14 cellular contexts compared by ENCODE assay signal in the genomic region with DNA sequence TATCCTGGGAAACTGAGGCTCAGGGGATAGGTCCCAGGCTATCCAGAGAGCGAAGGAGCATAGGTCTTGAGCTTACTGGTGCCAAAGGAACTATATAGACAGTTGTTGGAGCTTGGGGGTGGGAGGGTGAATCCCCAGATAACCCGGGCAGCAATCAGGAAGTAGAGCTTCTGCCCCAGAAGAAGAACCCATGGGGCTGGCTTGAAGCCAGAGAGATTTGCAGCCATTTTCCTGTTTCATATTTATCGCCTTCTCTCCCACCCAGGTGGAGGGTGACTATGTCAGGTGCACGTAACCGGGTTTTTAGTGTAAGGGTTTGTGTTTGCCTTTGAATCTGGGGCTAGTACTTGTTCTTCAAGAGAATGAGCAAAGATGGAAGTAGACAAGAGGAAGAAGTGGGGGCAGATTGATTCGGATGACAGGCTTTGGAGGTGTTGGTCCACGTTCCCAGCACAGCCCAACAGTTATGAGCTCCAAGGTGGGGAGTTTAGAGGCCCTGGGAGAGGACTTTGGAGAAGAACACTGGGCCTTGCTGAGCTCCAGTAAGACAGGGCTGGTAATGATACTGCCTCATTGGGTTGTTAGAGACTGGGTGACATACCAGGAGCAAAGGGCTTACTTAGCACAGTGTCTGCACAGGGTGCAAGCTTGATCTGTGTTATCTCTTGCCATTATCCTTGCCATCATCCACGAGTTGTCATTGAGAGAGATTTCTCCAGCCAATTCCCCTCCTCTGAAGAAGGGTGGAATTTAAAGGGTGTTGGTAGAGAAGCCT.
DNase-seq lines count a peak whose midpoint lies in the region; ATAC-seq and TF ChIP-seq lines count a peak whose summit lies in the region.
"Had no signal": no experiment of that assay in that cellular context is flagged by ENCODE, and none has a peak within 500 bp of the region (broad histone marks: within the 10 kb centered on the region; RNA-seq: fewer than 3 reads in every experiment).

No MANE protein-coding gene starts in this region.

- H3K9ac ChIP-seq in SK-N-SH: no peak overlapping the region

- no peaks in the 10 kb centered on the region for H3K9me2 ChIP-seq in SK-N-SH
- no peaks in the 10 kb centered on the region for H3K9me2 ChIP-seq in hepatocyte (replicated peaks; ENCODE audit: insufficient read depth)

- no peaks in the 10 kb centered on the region for H3K27me3 ChIP-seq in SK-N-SH (ENCODE audit: insufficient read depth)
- no peaks in the 10 kb centered on the region for H3K27me3 ChIP-seq in tibial artery
- H3K27me3 ChIP-seq in hepatocyte: no peaks in the 10 kb centered on the region
- H3K27me3 ChIP-seq: brain microvascular endothelial cell had no signal

- H3F3A ChIP-seq in SK-N-SH (replicated peaks; ENCODE audit: insufficient read depth): peaks cover 7% of the 10 kb centered on the region

- H3K36me3 ChIP-seq in SK-N-SH (replicated peaks in 1 of 2; ENCODE audit: control insufficient read depth in 1 of 2, insufficient read depth in 2 of 2, low read length in 1 of 2) (no peaks in the 10 kb centered on the region), KOPT-K1 (ENCODE audit: insufficient read depth, low read length) (peaks cover 63% of the 10 kb centered on the region), tibial artery (no peaks in the 10 kb centered on the region), hepatocyte (replicated peaks; ENCODE audit: insufficient read depth, low read depth) (no peaks in the 10 kb centered on the region)
- H3K36me3 ChIP-seq: brain microvascular endothelial cell had no signal

- H3K9me3 ChIP-seq in SK-N-SH: no peaks in the 10 kb centered on the region
- H3K9me3 ChIP-seq in KOPT-K1 (ENCODE audit: insufficient read depth, low read length, poor library complexity, severe bottlenecking): peaks cover 12% of the 10 kb centered on the region
- peaks cover 0 to 5% (median 0%) of the 10 kb centered on the region in 3 donors for H3K9me3 ChIP-seq in tibial artery
- H3K9me3 ChIP-seq in hepatocyte (ENCODE audit: low read depth): no peaks in the 10 kb centered on the region

- peak; percentile 15; the same call in 1 of the 2 replicates for TF ChIP-seq RAD21 in SK-N-SH (IDR thresholded peaks at IDR 0.05; ENCODE audit: low read length)

- H4K20me1 ChIP-seq in SK-N-SH (ENCODE audit: insufficient read depth) (no peaks in the 10 kb centered on the region), hepatocyte (ENCODE audit: insufficient read depth, poor library complexity, severe bottlenecking) (no peaks in the 10 kb centered on the region)

- peak overlapping the region; percentile 48 to 99; a peak in 3 of 4 replicates for H3K27ac ChIP-seq in SK-N-SH (ENCODE audit: low read depth in 2 of 2, low read length in 1 of 2)
- peak overlapping the region; percentile 97 for H3K27ac ChIP-seq in KOPT-K1 (ENCODE audit: low read depth, low read length, poor library complexity, severe bottlenecking)
- no peak overlapping the region for H3K27ac ChIP-seq in tibial artery
- H3K27ac ChIP-seq in hepatocyte: no peak overlapping the region
- H3K27ac ChIP-seq: A549, brain microvascular endothelial cell had no signal

- H3K79me2 ChIP-seq in SK-N-SH (ENCODE audit: insufficient read depth) (0 out of 2 replicates have a peak, but pooled peaks cover 3% of the 10 kb centered on the region), hepatocyte (no peaks in the 10 kb centered on the region)

- TF ChIP-seq EP300 in SK-N-SH (IDR thresholded peaks at IDR 0.05; ENCODE audit: borderline replicate concordance in 1 of 2, low read depth in 1 of 2, low read length in 1 of 2): no peak

- no peak overlapping the region for H3K4me3 ChIP-seq in SK-N-SH (ENCODE audit: low read depth in 2 of 2, low read length in 1 of 2)
- H3K4me3 ChIP-seq in tibial artery: no peak overlapping the region
- no peak overlapping the region for H3K4me3 ChIP-seq in hepatocyte
- H3K4me3 ChIP-seq: A549, K562 had no signal

- H3K4me2 ChIP-seq in SK-N-SH (no peak overlapping the region), hepatocyte (no peak overlapping the region)
- H3K4me2 ChIP-seq: A549 had no signal

- no peak for TF ChIP-seq CTCF in SK-N-SH (IDR thresholded peaks at IDR 0.05)
- no peak for TF ChIP-seq CTCF in tibial artery (IDR thresholded peaks at IDR 0.05)
- no peak for TF ChIP-seq CTCF in hepatocyte (IDR thresholded peaks at IDR 0.05; ENCODE audit: poor library complexity)

- POLR2A ChIA-PET in SK-N-SH (lab: Yijun Ruan, JAX): interaction anchor here (0.6 to 5.5 kb wide), 10 partner anchors 14 to 387 kb away, joined by 3 to 54 read pairs (median 14); no protein-coding TSS in a partner anchor

- intact Hi-C loops in posterior vena cava (cut with DNase I) (loop anchor here (5.0 to 10.0 kb wide), 4 partner anchors 63 to 125 kb away; no protein-coding TSS in a partner anchor), tibial artery (cut with DNase I; ENCODE audit: low total_unique reads) (no loop called here)

- no peak for DNase-seq in SK-N-SH
- peak; percentile 8 for DNase-seq in activated CD4-positive, alpha-beta T cell treated with anti-CD3 and anti-CD28 coated beads, Interleukin-2, amount 50 U/mL, for 1 hour
- peak; percentile 52 for DNase-seq in posterior vena cava (ENCODE audit: low spot score)
- DNase-seq in tibial artery: no peak
- no peak for DNase-seq in hippocampal formation (lab: John Stamatoyannopoulos, UW)
- no peak for DNase-seq in hepatocyte (ENCODE audit: low spot score)
- DNase-seq: brain microvascular endothelial cell, NCI-H82 had no signal

- WGBS in SK-N-SH (ENCODE audit: low lambda C conversion rate): 91% methylated on average over 8 of the region's 8 CpGs
- WGBS in hepatocyte (ENCODE audit: low lambda C conversion rate, missing lambda C conversion rate): 91% methylated on average over 8 of the region's 8 CpGs

- ATAC-seq in SK-N-SH treated with all-trans-retinoic acid at 6 μM for 48 hours: no peak
- ATAC-seq: A549, K562, left colon, WTC11 had no signal

- CTCF ChIA-PET in SK-N-SH (lab: Yijun Ruan, JAX): interaction anchor here (1.0 to 17.7 kb wide), 21 partner anchors 9 to 356 kb away, joined by 3 to 298 read pairs (median 23); a partner anchor contains a TSS

- H3K4me1 ChIP-seq in SK-N-SH (ENCODE audit: control insufficient read depth in 1 of 2, insufficient read depth in 2 of 2, low read depth in 1 of 2, low read length in 1 of 2): peaks cover 10 to 89% of the 10 kb centered on the region in 2 experiments
- H3K4me1 ChIP-seq in tibial artery: peaks cover 0 to 8% (median 3%) of the 10 kb centered on the region in 4 donors
- H3K4me1 ChIP-seq in hepatocyte (ENCODE audit: insufficient read depth): peaks cover 9% of the 10 kb centered on the region

- H2AFZ ChIP-seq in SK-N-SH (ENCODE audit: low read depth) (no peak overlapping the region), hepatocyte (no peak overlapping the region)

TF ChIP-seq in SK-N-SH, 30 proteins besides CTCF, POLR2A, EP300 and RAD21:
- TF ChIP-seq NRF1 (IDR thresholded peaks at IDR 0.05; ENCODE audit: low read depth, low read length): no peak

TF ChIP-seq in SK-N-SH treated with all-trans-retinoic acid at 6 μM for 48 hours, 23 proteins besides CTCF, POLR2A, EP300 and RAD21 (continues in another document):
- TF ChIP-seq TOX (CRISPR knock-in tag; IDR thresholded peaks at IDR 0.05; ENCODE audit: borderline replicate concordance) (no peak), ZNF565 (CRISPR knock-in tag; conservative IDR thresholded peaks at IDR 0.05; ENCODE audit: low read depth) (no peak), SNAI2 (CRISPR knock-in tag; IDR thresholded peaks at IDR 0.05) (no peak), ZC3H10 (CRISPR knock-in tag; IDR thresholded peaks at IDR 0.05) (no peak), TCF4 (CRISPR knock-in tag; IDR thresholded peaks at IDR 0.05; ENCODE audit: borderline replicate concordance) (no peak)
- TF ChIP-seq, protein P1, sequence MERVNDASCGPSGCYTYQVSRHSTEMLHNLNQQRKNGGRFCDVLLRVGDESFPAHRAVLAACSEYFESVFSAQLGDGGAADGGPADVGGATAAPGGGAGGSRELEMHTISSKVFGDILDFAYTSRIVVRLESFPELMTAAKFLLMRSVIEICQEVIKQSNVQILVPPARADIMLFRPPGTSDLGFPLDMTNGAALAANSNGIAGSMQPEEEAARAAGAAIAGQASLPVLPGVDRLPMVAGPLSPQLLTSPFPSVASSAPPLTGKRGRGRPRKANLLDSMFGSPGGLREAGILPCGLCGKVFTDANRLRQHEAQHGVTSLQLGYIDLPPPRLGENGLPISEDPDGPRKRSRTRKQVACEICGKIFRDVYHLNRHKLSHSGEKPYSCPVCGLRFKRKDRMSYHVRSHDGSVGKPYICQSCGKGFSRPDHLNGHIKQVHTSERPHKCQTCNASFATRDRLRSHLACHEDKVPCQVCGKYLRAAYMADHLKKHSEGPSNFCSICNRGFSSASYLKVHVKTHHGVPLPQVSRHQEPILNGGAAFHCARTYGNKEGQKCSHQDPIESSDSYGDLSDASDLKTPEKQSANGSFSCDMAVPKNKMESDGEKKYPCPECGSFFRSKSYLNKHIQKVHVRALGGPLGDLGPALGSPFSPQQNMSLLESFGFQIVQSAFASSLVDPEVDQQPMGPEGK (CRISPR knock-in tag; IDR thresholded peaks at IDR 0.05; ENCODE audit: borderline replicate concordance): no peak
- TF ChIP-seq, protein P2, sequence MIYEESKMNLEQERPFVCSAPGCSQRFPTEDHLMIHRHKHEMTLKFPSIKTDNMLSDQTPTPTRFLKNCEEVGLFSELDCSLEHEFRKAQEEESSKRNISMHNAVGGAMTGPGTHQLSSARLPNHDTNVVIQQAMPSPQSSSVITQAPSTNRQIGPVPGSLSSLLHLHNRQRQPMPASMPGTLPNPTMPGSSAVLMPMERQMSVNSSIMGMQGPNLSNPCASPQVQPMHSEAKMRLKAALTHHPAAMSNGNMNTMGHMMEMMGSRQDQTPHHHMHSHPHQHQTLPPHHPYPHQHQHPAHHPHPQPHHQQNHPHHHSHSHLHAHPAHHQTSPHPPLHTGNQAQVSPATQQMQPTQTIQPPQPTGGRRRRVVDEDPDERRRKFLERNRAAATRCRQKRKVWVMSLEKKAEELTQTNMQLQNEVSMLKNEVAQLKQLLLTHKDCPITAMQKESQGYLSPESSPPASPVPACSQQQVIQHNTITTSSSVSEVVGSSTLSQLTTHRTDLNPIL (CRISPR knock-in tag; IDR thresholded peaks at IDR 0.05; ENCODE audit: low read depth): no peak
- TF ChIP-seq, protein P3, sequence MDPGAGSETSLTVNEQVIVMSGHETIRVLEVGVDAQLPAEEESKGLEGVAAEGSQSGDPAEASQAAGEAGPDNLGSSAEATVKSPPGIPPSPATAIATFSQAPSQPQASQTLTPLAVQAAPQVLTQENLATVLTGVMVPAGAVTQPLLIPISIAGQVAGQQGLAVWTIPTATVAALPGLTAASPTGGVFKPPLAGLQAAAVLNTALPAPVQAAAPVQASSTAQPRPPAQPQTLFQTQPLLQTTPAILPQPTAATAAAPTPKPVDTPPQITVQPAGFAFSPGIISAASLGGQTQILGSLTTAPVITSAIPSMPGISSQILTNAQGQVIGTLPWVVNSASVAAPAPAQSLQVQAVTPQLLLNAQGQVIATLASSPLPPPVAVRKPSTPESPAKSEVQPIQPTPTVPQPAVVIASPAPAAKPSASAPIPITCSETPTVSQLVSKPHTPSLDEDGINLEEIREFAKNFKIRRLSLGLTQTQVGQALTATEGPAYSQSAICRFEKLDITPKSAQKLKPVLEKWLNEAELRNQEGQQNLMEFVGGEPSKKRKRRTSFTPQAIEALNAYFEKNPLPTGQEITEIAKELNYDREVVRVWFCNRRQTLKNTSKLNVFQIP (CRISPR knock-in tag; IDR thresholded peaks at IDR 0.05; ENCODE audit: borderline replicate concordance, low read depth): no peak

Comparison
In these comparisons a context has a peak if more than half of its experiments do, and no peak if none do; other contexts are left out.
1. DNase-seq: peak in activated CD4-positive, alpha-beta T cell treated with anti-CD3 and anti-CD28 coated beads, Interleukin-2, amount 50 U/mL, for 1 hour (single experiment) and posterior vena cava (single experiment); none in SK-N-SH (single experiment), tibial artery (0 of 2), hippocampal formation (0 of 2) and hepatocyte (single experiment).
2. H3K27ac ChIP-seq: peak in SK-N-SH (2 of 2) and KOPT-K1 (single experiment); none in tibial artery (0 of 2) and hepatocyte (single experiment).